In the genomic region with DNA sequence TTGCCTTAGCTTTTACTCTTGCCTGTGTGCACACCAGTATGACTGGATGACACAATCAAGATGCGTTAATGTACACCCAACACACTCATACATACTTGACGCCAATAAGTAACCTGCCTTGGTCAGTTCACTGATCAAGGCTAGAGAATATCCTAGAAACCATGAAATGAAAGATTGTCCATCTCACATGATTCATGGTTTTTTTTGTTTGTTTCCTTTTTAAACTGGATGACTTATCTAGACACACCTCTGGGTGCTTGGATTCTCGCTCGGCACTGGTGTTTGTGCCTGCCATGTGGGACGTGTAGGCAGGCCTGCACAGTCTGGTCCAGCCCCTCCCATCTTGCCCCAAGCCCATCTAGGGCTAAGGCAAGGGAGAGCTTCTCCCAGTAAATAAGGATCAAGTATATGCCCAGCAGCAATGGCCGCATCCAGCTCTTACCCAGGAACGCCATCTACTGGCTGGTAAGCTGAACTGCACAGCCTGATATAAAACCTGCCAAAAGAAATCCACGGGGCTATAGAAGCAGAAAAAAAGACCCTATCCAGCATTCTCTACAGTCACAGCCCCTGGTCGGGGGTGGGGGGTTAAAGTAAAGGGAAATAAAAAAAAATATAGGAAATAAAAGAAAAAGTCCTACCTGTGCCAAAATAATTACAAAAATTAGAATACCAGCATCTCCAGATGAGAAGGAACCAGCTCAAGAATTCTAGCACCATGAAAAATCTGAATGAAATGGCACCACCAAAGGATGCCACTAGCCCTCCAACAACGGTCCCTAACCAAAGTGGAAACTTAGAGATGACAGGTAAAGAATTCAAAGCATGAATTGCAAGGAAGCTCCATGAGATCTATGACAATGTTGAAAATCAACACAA, we compare ENCODE assay signal across 8 cellular contexts.
DNase-seq lines count a peak whose midpoint lies in the region; ATAC-seq and TF ChIP-seq lines count a peak whose summit lies in the region.

No MANE protein-coding gene starts in this region.

- intact Hi-C loops in OCI-LY7 (cut with micrococcal nuclease; ENCODE audit: unreplicated experiment) (loop anchor here (2.0 to 5.0 kb wide), 2 partner anchors 19 to 119 kb away; no protein-coding TSS in a partner anchor), mucosa of descending colon (cut with DNase I, micrococcal nuclease) (no loop called here)

- CTCF ChIA-PET in OCI-LY7 (lab: Charles Lee; ENCODE audit: unreplicated experiment) = interaction anchor here (1.1 kb wide), 1 partner anchor 27 kb away, joined by 4 read pairs; no protein-coding TSS in a partner anchor

- ATAC-seq in GM18873 (IDR thresholded peaks at IDR 0.05; ENCODE audit: low FRiP score, unreplicated experiment) (peak; percentile 63), mucosa of descending colon (peak; percentile 74)

- H3K36me3 ChIP-seq in OCI-LY7 (ENCODE audit: insufficient read depth, low read length) (no peaks in the 10 kb centered on the region), mucosa of descending colon (ENCODE audit: low read depth) (no peaks in the 10 kb centered on the region)

- TF ChIP-seq CTCF in OCI-LY7 (conservative IDR thresholded peaks at IDR 0.05; ENCODE audit: low read length) = peak; percentile 94
- peak; percentile 78 for TF ChIP-seq CTCF in mucosa of descending colon (IDR thresholded peaks at IDR 0.05)

- no peak overlapping the region for H3K4me2 ChIP-seq in OCI-LY7 (ENCODE audit: low read length)

- H3K79me2 ChIP-seq in OCI-LY7 (ENCODE audit: insufficient read depth, low read depth, low read length) = no peaks in the 10 kb centered on the region

- POLR2A ChIA-PET in OCI-LY7 (lab: Charles Lee) = interaction anchor here (0.8 to 1.6 kb wide), 4 partner anchors 8 to 22 kb away, joined by 3 to 4 read pairs (median 4); no protein-coding TSS in a partner anchor

- H3K4me1 ChIP-seq in OCI-LY7 (ENCODE audit: insufficient read depth, low read length, poor library complexity, severe bottlenecking) (no peaks in the 10 kb centered on the region), mucosa of descending colon (ENCODE audit: low read depth) (no peaks in the 10 kb centered on the region)

- no peaks in the 10 kb centered on the region for H3K9me3 ChIP-seq in OCI-LY7 (ENCODE audit: low read length)
- H3K9me3 ChIP-seq in mucosa of descending colon = no peaks in the 10 kb centered on the region

- no peaks in the 10 kb centered on the region for H3K9me2 ChIP-seq in OCI-LY7 (ENCODE audit: insufficient read depth, low read length)

- no TSS peak for BruUV-seq in OCI-LY7 (replicated peaks; lab: Mats Ljungman, UMichigan)

- H3K27ac ChIP-seq in OCI-LY7 (ENCODE audit: low read depth, low read length, poor library complexity, severe bottlenecking) = no peak overlapping the region

- no peaks in the 10 kb centered on the region for H4K20me1 ChIP-seq in OCI-LY7 (ENCODE audit: insufficient read depth, low read length)

- H2AFZ ChIP-seq in OCI-LY7 (ENCODE audit: low read length) = 0 out of 2 replicates have a peak overlapping the region, but pooled peaks have one; percentile 17

- peak; percentile 26 for DNase-seq in COLO668 (lab: John Stamatoyannopoulos, UW; ENCODE audit: unreplicated experiment)
- peak; percentile 37 for DNase-seq in HT-29 (ENCODE audit: low spot score)
- peak; percentile 57 for DNase-seq in OCI-LY7 (ENCODE audit: low spot score)
- DNase-seq in central memory CD4-positive, alpha-beta T cell = peak; percentile 17
- peak in 1 of 3 donors; percentile 17 for DNase-seq in mucosa of descending colon
- DNase-seq in activated CD8-positive, alpha-beta memory T cell treated with anti-CD3 and anti-CD28 coated beads for 24 hours = no peak
- no peak for DNase-seq in foreskin melanocyte

- no peak overlapping the region for H3K4me3 ChIP-seq in OCI-LY7 (ENCODE audit: low read depth, low read length, poor library complexity, severe bottlenecking)
- no peak overlapping the region for H3K4me3 ChIP-seq in mucosa of descending colon

Comparison
In these comparisons a context has a peak if more than half of its experiments do, and no peak if none do; other contexts are left out.
1. DNase-seq: peak in COLO668 (single experiment), HT-29 (single experiment), OCI-LY7 (single experiment) and central memory CD4-positive, alpha-beta T cell (single experiment); none in activated CD8-positive, alpha-beta memory T cell treated with anti-CD3 and anti-CD28 coated beads for 24 hours (single experiment) and foreskin melanocyte (single experiment).